In the genomic region with DNA sequence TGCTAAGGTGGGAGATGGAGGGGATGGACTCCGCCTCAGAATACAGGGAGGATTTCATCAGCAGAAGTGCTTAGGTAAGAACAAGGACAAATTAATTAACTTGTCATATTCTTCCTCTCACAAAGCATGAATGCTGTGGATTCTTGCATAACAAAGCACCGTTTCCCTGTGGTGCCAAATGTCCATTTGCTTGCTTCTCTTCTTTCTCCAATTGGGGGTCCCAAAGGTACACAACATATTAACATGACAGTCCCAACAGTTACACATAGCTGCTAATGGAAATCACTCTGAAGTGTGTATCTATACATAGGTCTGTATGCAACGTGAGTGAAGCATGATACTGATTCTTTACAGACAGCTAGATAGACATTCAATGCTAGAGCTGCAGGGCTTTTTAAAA, we compare ENCODE assay signal across 30 cellular contexts.
"Had no signal": no experiment of that assay in that cellular context is flagged by ENCODE, and none has a peak within 500 bp of the region (broad histone marks: within the 10 kb centered on the region; RNA-seq: fewer than 3 reads in every experiment).

No MANE protein-coding gene starts in this region.

- H3K36me3 ChIP-seq: neural progenitor cell, right lobe of liver, spleen, suprapubic skin, tibial artery, transverse colon, upper lobe of right lung, uterus had no signal

- H3K27ac ChIP-seq: neural progenitor cell, parathyroid adenoma, psoas muscle, right lobe of liver, skin epidermis, spleen, suprapubic skin, testis, tibial artery, transverse colon, upper lobe of right lung, uterus had no signal

- H3K79me2 ChIP-seq: parathyroid adenoma had no signal

- H2AFZ ChIP-seq: neural progenitor cell, parathyroid adenoma had no signal

- H3K4me3 ChIP-seq: neural progenitor cell, psoas muscle, right lobe of liver, skin epidermis, smooth muscle cell, spleen, suprapubic skin, testis, tibial artery, transverse colon, upper lobe of right lung, uterus had no signal

- ATAC-seq: naive thymus-derived CD8-positive, alpha-beta T cell; natural killer cell treated with Interleukin-12 subunit alpha and Interleukin-12 subunit beta and Interleukin-15 and Interleukin-18, amount 100 ng/mL, for 72 hours; psoas muscle; right cardiac atrium; right lobe of liver; stimulated activated memory B cell treated with anti-CD40 and anti-IgM and Interleukin-4, amounts not matched to agents 10 μg/mL and 1 μg/mL and 100 μg/mL, for 72 hours; stimulated activated naive CD8-positive, alpha-beta T cell treated with anti-CD3 and anti-CD28 coated beads, Interleukin-15, amount 100 ng/mL, for 72 hours; stimulated activated naive CD8-positive, alpha-beta T cell treated with anti-CD3 and anti-CD28 coated beads, Interleukin-15, Interleukin-2, amounts not matched to agents 100 U/mL and 50 U/mL, for 24 hours; upper lobe of right lung had no signal

- H3K9me3 ChIP-seq: psoas muscle, right lobe of liver, suprapubic skin, testis, tibial artery, transverse colon, upper lobe of right lung, uterus had no signal

- DNase-seq: naive B cell; naive thymus-derived CD8-positive, alpha-beta T cell; nephron progenitor cell; occipital lobe; posterior cingulate gyrus; psoas muscle; right cardiac atrium; right lobe of liver; spleen; stimulated activated CD4-positive, alpha-beta T cell treated with anti-CD3 and anti-CD28 coated beads, Interleukin-12 subunit alpha, Interleukin-12 subunit beta, amount 100 ng/mL, for 4 hours; stimulated activated CD4-positive, alpha-beta T cell treated with anti-CD3 and anti-CD28 coated beads, Interleukin-1b, Interleukin-23, amount 100 ng/mL, for 48 hours; stimulated activated CD4-positive, alpha-beta T cell treated with anti-CD3 and anti-CD28 coated beads, Interleukin-4, amount 100 ng/mL, for 1 hour; stimulated activated CD4-positive, alpha-beta T cell treated with anti-CD3 and anti-CD28 coated beads, Interleukin-4, amount 100 ng/mL, for 4 hours; stimulated activated CD8-positive, alpha-beta memory T cell treated with anti-CD3 and anti-CD28 coated beads, Interleukin-4, amount 100 ng/mL, for 48 hours; stimulated activated naive CD4-positive, alpha-beta T cell; stimulated activated naive CD8-positive, alpha-beta T cell treated with anti-CD3 and anti-CD28 coated beads, Interleukin-15, amount 100 ng/mL, for 72 hours; stimulated activated naive CD8-positive, alpha-beta T cell treated with anti-CD3 and anti-CD28 coated beads, Interleukin-15, Interleukin-2, amounts not matched to agents 100 U/mL and 50 U/mL, for 24 hours; substantia nigra; testis; tibial artery; transverse colon; upper lobe of right lung; uterus had no signal

- H3K27me3 ChIP-seq: neural progenitor cell, right lobe of liver, spleen, suprapubic skin, testis, tibial artery, transverse colon, upper lobe of right lung, uterus had no signal

- H3K4me2 ChIP-seq: neural progenitor cell, smooth muscle cell had no signal

- H3K4me1 ChIP-seq: psoas muscle, right lobe of liver, spleen, suprapubic skin, testis, tibial artery, transverse colon, upper lobe of right lung, uterus had no signal

- H3K9ac ChIP-seq: neural progenitor cell, parathyroid adenoma had no signal
